ENCODE assay signal across 18 cellular contexts in the genomic region with DNA sequence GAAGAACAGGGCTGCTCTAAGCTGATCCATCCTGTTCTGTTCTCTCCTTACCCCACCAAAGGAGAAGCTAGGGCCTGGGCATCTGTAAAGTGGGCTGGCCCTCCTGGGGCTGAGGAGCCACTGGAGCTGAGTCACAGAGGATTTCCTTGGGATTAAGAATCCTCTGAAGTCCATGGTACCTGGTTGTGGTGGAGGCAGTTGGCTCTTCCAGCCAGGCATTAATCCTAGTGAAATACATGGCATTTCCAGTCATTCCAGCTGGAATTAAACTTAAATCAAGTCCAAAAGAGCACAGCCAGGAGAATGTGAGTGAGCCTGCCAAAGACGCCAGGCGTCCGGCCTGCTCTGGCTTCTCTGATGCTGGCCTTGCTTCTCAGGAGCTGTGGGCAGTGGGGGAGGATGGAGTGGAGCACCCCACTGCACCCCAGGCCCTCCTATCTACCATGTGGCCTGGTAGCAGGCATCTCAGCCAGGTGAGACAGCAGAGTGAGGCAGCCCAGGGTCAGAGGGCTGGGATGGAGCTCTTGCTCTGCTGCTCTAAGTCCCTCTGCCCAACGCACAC. TPM values are rescaled to one million over a fixed set of nuclear protein-coding genes. Genes with fewer than 3 reads are reported as not detected.
DNase-seq lines count a peak whose midpoint lies in the region; TF ChIP-seq lines count a peak whose summit lies in the region.
"Had no signal": no experiment of that assay in that cellular context is flagged by ENCODE, and none has a peak within 500 bp of the region (broad histone marks: within the 10 kb centered on the region; RNA-seq: fewer than 3 reads in every experiment).

No MANE protein-coding gene starts in this region.

- H2BK120ac ChIP-seq in H9 (ENCODE audit: low read depth, low read length, poor library complexity, severe bottlenecking), result no peak overlapping the region

- H2AFZ ChIP-seq in H9 (ENCODE audit: low read length), result no peak overlapping the region

- H3K36me3 Mint-ChIP-seq in H9 (ENCODE audit: insufficient read depth in 1 of 3, low read depth in 3 of 3) (no peaks in the 10 kb centered on the region), CD14-positive monocyte (no peaks in the 10 kb centered on the region)

- no peak overlapping the region for H3K9ac ChIP-seq in H9 (ENCODE audit: extremely low read depth, insufficient read length, low read length)

- H3K27ac Mint-ChIP-seq in H9, result no peak overlapping the region
- no peak overlapping the region for H3K27ac Mint-ChIP-seq in CD14-positive monocyte
- H3K27ac Mint-ChIP-seq: HFFc6 had no signal

- no peak overlapping the region for H4K8ac ChIP-seq in H9 (replicated peaks; ENCODE audit: insufficient read length, low read depth, low read length)

- no peak overlapping the region for H2BK12ac ChIP-seq in H9 (ENCODE audit: insufficient read length, low read depth, low read length)

- H2BK20ac ChIP-seq in H9 (ENCODE audit: low read depth, low read length, poor library complexity, severe bottlenecking), result no peak overlapping the region

- H2AK5ac ChIP-seq in H9 (ENCODE audit: insufficient read length, low read length), result no peak overlapping the region

- no peaks in the 10 kb centered on the region for H4K20me1 ChIP-seq in H9 (ENCODE audit: control insufficient read depth, insufficient read depth, insufficient read length)

- no peaks in the 10 kb centered on the region for H3K27me3 ChIP-seq in H9 (ENCODE audit: insufficient read depth, low read length)
- no peaks in the 10 kb centered on the region for H3K27me3 ChIP-seq in WERI-Rb-1 (ENCODE audit: insufficient read depth, low read depth, severe bottlenecking)
- H3K27me3 ChIP-seq in tibial artery, result no peaks in the 10 kb centered on the region

- no peak overlapping the region for H3K4me3 ChIP-seq in WERI-Rb-1 (ENCODE audit: low read depth, low read length)
- no peak overlapping the region for H3K4me3 ChIP-seq in tibial artery

- no peak overlapping the region for H2BK15ac ChIP-seq in H9 (ENCODE audit: low read depth, low read length)

- intact Hi-C loops in tibial artery (cut with DNase I; ENCODE audit: low total_unique reads) (no loop called here), CD14-positive monocyte (cut with micrococcal nuclease) (no loop called here)

- no peak overlapping the region for H3K23ac ChIP-seq in H9 (ENCODE audit: insufficient read length, low read depth, low read length)

- no peak overlapping the region for H3K4ac ChIP-seq in H9 (ENCODE audit: low read depth, low read length)

- H3K56ac ChIP-seq in H9 (ENCODE audit: insufficient read length, low read depth, low read length), result no peak overlapping the region

- H3K27ac ChIP-seq in H9 (ENCODE audit: insufficient read length, low read depth, low read length) (no peak overlapping the region), WERI-Rb-1 (no peak overlapping the region), tibial artery (peak overlapping the region; percentile 9 to 51)
- H3K27ac ChIP-seq: HL-60 had no signal

- no peaks in the 10 kb centered on the region for H3K23me2 ChIP-seq in H9 (ENCODE audit: insufficient read length, low read depth, low read length, poor library complexity, severe bottlenecking)

- H3K9me3 Mint-ChIP-seq in H9 (no peaks in the 10 kb centered on the region), CD14-positive monocyte (no peaks in the 10 kb centered on the region)
- H3K9me3 Mint-ChIP-seq: HFFc6 had no signal

- H3K4me1 Mint-ChIP-seq in H9, result no peaks in the 10 kb centered on the region
- no peaks in the 10 kb centered on the region for H3K4me1 Mint-ChIP-seq in CD14-positive monocyte

- H3K4me2 ChIP-seq in H9 (ENCODE audit: insufficient read depth, insufficient read length, low read length), result no peak overlapping the region

- H3K4me3 Mint-ChIP-seq in H9 (no peak overlapping the region), CD14-positive monocyte (no peak overlapping the region)
- H3K4me3 Mint-ChIP-seq: HFFc6 had no signal

- H2BK5ac ChIP-seq in H9 (ENCODE audit: insufficient read length, low read length), result no peak overlapping the region

- H3K18ac ChIP-seq in H9 (ENCODE audit: insufficient read length, low read depth, low read length), result no peak overlapping the region

- H3K9me3 ChIP-seq in H9 (ENCODE audit: control insufficient read depth, low read depth, low read length), result no peaks in the 10 kb centered on the region
- no peaks in the 10 kb centered on the region for H3K9me3 ChIP-seq in WERI-Rb-1 (ENCODE audit: severe bottlenecking)
- no peaks in the 10 kb centered on the region for H3K9me3 ChIP-seq in tibial artery

- H3K14ac ChIP-seq in H9 (ENCODE audit: insufficient read depth, low read length), result peak overlapping the region; percentile 14; the same call in 1 of the 2 replicates

- H3K79me2 ChIP-seq in H9 (ENCODE audit: insufficient read depth, low read length), result no peaks in the 10 kb centered on the region

- DNase-seq in H9 (no peak), WERI-Rb-1 (peak; percentile 23), medulla oblongata (ENCODE audit: extremely low spot score) (peak; percentile 53), tibial artery (peak in 1 of 2 donors; percentile 65), NCI-H1105 (lab: John Stamatoyannopoulos, UW) (no peak), CD14-positive monocyte (ENCODE audit: low spot score) (no peak)
- DNase-seq in stimulated activated CD4-positive, alpha-beta T cell treated with anti-CD3 and anti-CD28 coated beads, Interleukin-4, amount 100 ng/mL, for 4 hours, result no peak
- DNase-seq: ACHN, DMS79 treated with DMSO at 0.1 percent for 48 hours, HFFc6, IMR-90, NCI-H1436, NCI-H2029, NCI-H345, NCI-H524 treated with DMSO at 0.1 percent for 48 hours, PC-3, RPMI8226 had no signal

- TF ChIP-seq CTCF in H9 (conservative IDR thresholded peaks at IDR 0.05) (no peak), WERI-Rb-1 (IDR thresholded peaks at IDR 0.05; ENCODE audit: low read depth, low read length) (no peak), tibial artery (IDR thresholded peaks at IDR 0.05) (no peak), CD14-positive monocyte (IDR thresholded peaks at IDR 0.05) (no peak)

- no peaks in the 10 kb centered on the region for H3K36me3 ChIP-seq in WERI-Rb-1
- H3K36me3 ChIP-seq in tibial artery, result no peaks in the 10 kb centered on the region

- H3T11ph ChIP-seq in H9 (ENCODE audit: low read length), result no peak overlapping the region

- no peak overlapping the region for H4K5ac ChIP-seq in H9 (ENCODE audit: insufficient read length, low read depth, low read length)

- H3K27me3 Mint-ChIP-seq in H9 (ENCODE audit: low read depth) (no peaks in the 10 kb centered on the region; the same call in none of the 2 replicates), CD14-positive monocyte (ENCODE audit: low read depth in 3 of 3) (peaks cover 0 to 2% (median 0%) of the 10 kb centered on the region in 3 donors)

- H3K4me1 ChIP-seq in H9 (ENCODE audit: insufficient read depth, low read length) (no peaks in the 10 kb centered on the region), tibial artery (peaks cover 0 to 17% (median 12%) of the 10 kb centered on the region in 4 donors)

- no CpG with 5 or more reads among the region's 4 CpGs for WGBS in H9 (ENCODE audit: extremely low coverage, insufficient read length, low lambda C conversion rate)

- H4K91ac ChIP-seq in H9 (ENCODE audit: insufficient read length, low read depth, low read length), result no peak overlapping the region

- no peaks in the 10 kb centered on the region for H3K79me1 ChIP-seq in H9 (ENCODE audit: insufficient read depth, low read depth, low read length, poor library complexity, severe bottlenecking)

RNA-seq across cellular contexts. Expression of a gene that starts 23.4 kb away (rescaled TPM):
- total RNA-seq in H9 (2021), result 0.18 and 0.37 TPM in 2 replicates
- polyA plus RNA-seq in CD14-positive monocyte, result under 1 TPM; 0.17 to 0.27 TPM

Comparison
In these comparisons a context has a peak if more than half of its experiments do, and no peak if none do; other contexts are left out.
1. DNase-seq: peak in WERI-Rb-1 (single experiment) and medulla oblongata (single experiment); none in H9 (single experiment), NCI-H1105 (single experiment), CD14-positive monocyte (single experiment) and stimulated activated CD4-positive, alpha-beta T cell treated with anti-CD3 and anti-CD28 coated beads, Interleukin-4, amount 100 ng/mL, for 4 hours (0 of 2).
2. H3K27ac ChIP-seq: peak in tibial artery (2 of 2); none in H9 (single experiment) and WERI-Rb-1 (single experiment).